In genomic region chrX:71283409-71284143, GRCh38 we compare ENCODE assay signal across 8 cellular contexts. TPM values are rescaled to one million over a fixed set of nuclear protein-coding genes. Genes with fewer than 3 reads are reported as not detected.
A peak's percentile ranks its signal among the peaks of the same experiment; 100 is the strongest.
DNase-seq lines count a peak whose midpoint lies in the region; ATAC-seq, FAIRE-seq and TF ChIP-seq lines count a peak whose summit lies in the region.

Gene NONO (plus strand): TSS chrX:71283635. CDS start chrX:71290638, 7,003 bp downstream.

- peak; percentile 83 for ATAC-seq in GM21737 (IDR thresholded peaks at IDR 0.05; ENCODE audit: unreplicated experiment)
- peak; percentile 75 to 84 for ATAC-seq in activated T-cell treated with anti-CD3 and anti-CD28 coated beads, Interleukin-2, amount 50 U/mL, for 72 hours (replicated peaks in 1 of 2)

- TF ChIP-seq EP300 in esophagus muscularis mucosa (IDR thresholded peaks at IDR 0.05): no peak

- peak within 1 kb of the TSS; percentile 100 for H3K27ac Mint-ChIP-seq in activated T-cell treated with anti-CD3 and anti-CD28 coated beads, Interleukin-2, amount 50 U/mL, for 72 hours

- intact Hi-C loops in esophagus muscularis mucosa (cut with DNase I): no loop called here

- H3K9me3 Mint-ChIP-seq in activated T-cell treated with anti-CD3 and anti-CD28 coated beads, Interleukin-2, amount 50 U/mL, for 72 hours: no peaks in the 10 kb centered on the region

- H3K36me3 Mint-ChIP-seq in activated T-cell treated with anti-CD3 and anti-CD28 coated beads, Interleukin-2, amount 50 U/mL, for 72 hours (ENCODE audit: insufficient read depth in 2 of 2): peaks cover 4 to 13% of the 10 kb centered on the region in 2 donors

- WGBS in esophagus muscularis mucosa: 36% methylated on average over 51 of the region's 56 CpGs

- H3K9me3 ChIP-seq in KOPT-K1 (ENCODE audit: insufficient read depth, low read length, poor library complexity, severe bottlenecking): no peaks in the 10 kb centered on the region
- no peaks in the 10 kb centered on the region for H3K9me3 ChIP-seq in esophagus muscularis mucosa
- H3K9me3 ChIP-seq in muscle layer of duodenum (ENCODE audit: control insufficient read depth in 1 of 2, low read length in 2 of 2): no peaks in the 10 kb centered on the region

- H3K4me1 Mint-ChIP-seq in activated T-cell treated with anti-CD3 and anti-CD28 coated beads, Interleukin-2, amount 50 U/mL, for 72 hours (ENCODE audit: low read depth): peaks cover 16% of the 10 kb centered on the region

- peak; percentile 92 for FAIRE-seq in RCC 7860 (lab: Jason Lieb, UNC)

- DNase-seq in DMS53 treated with DMSO at 0.1 percent for 48 hours (lab: John Stamatoyannopoulos, UW; ENCODE audit: unreplicated experiment) (peak; percentile 96), RCC 7860 (ENCODE audit: low spot score) (peak; percentile 96), esophagus muscularis mucosa (ENCODE audit: extremely low spot score) (peak; percentile 93)
- peak; percentile 88 to 90 for DNase-seq in activated T-cell treated with anti-CD3 and anti-CD28 coated beads, Interleukin-2, amount 50 U/mL, for 72 hours
- peak; percentile 68 to 77 for DNase-seq in stimulated activated CD8-positive, alpha-beta memory T cell treated with anti-CD3 and anti-CD28 coated beads, Interleukin-7, amount 100 ng/mL, for 4 hours (ENCODE audit: low read depth in 2 of 2)

- H3K27me3 ChIP-seq in esophagus muscularis mucosa: no peaks in the 10 kb centered on the region
- no peaks in the 10 kb centered on the region for H3K27me3 ChIP-seq in muscle layer of duodenum (ENCODE audit: low read depth, low read length)

- H3K27ac ChIP-seq in KOPT-K1 (ENCODE audit: low read depth, low read length, poor library complexity, severe bottlenecking) (peak within 1 kb of the TSS; percentile 98), esophagus muscularis mucosa (replicated peaks in 1 of 4) (peak within 1 kb of the TSS; percentile 80 to 93 (median 88)), muscle layer of duodenum (ENCODE audit: low read length) (peak within 1 kb of the TSS; percentile 95)

- TF ChIP-seq POLR2A in esophagus muscularis mucosa (IDR thresholded peaks at IDR 0.05; ENCODE audit: low read depth): peak; percentile 27

- H3K36me3 ChIP-seq in KOPT-K1 (ENCODE audit: insufficient read depth, low read length): peaks cover 36% of the 10 kb centered on the region
- H3K36me3 ChIP-seq in esophagus muscularis mucosa: peaks cover 0 to 5% (median 0%) of the 10 kb centered on the region in 4 donors
- H3K36me3 ChIP-seq in muscle layer of duodenum (ENCODE audit: control insufficient read depth in 1 of 2, insufficient read depth in 2 of 2, low read length in 2 of 2): no peaks in the 10 kb centered on the region

- H3K4me3 Mint-ChIP-seq in activated T-cell treated with anti-CD3 and anti-CD28 coated beads, Interleukin-2, amount 50 U/mL, for 72 hours: peak within 1 kb of the TSS; percentile 95 to 99

- peaks cover 17 to 41% (median 35%) of the 10 kb centered on the region in 4 donors for H3K4me1 ChIP-seq in esophagus muscularis mucosa
- peaks cover 6 to 19% of the 10 kb centered on the region in 2 donors for H3K4me1 ChIP-seq in muscle layer of duodenum (ENCODE audit: control insufficient read depth in 1 of 2, insufficient read depth in 2 of 2, low read length in 2 of 2)

- TF ChIP-seq CTCF in esophagus muscularis mucosa (IDR thresholded peaks at IDR 0.05): no peak

- H3K27me3 Mint-ChIP-seq in activated T-cell treated with anti-CD3 and anti-CD28 coated beads, Interleukin-2, amount 50 U/mL, for 72 hours (ENCODE audit: low read depth): peaks cover 5% of the 10 kb centered on the region

- H3K4me3 ChIP-seq in esophagus muscularis mucosa (peak within 1 kb of the TSS; percentile 57 to 72 (median 64)), muscle layer of duodenum (ENCODE audit: low read depth in 1 of 2, low read length in 2 of 2) (peak within 1 kb of the TSS; percentile 71 to 76)

RNA-seq across cellular contexts. Expression of gene NONO, which starts in this region (rescaled TPM):
- 100 to 1,000 TPM; 539 to 564 TPM for total RNA-seq in activated T-cell treated with anti-CD3 and anti-CD28 coated beads, Interleukin-2, amount 50 U/mL, for 72 hours
- total RNA-seq in esophagus muscularis mucosa: 100 to 1,000 TPM; 191 to 237 (median 235) TPM

Comparison
In these comparisons a context has a peak if more than half of its experiments do, and no peak if none do; other contexts are left out.
1. Peak in every context shown above with its lines: DNase-seq, ATAC-seq, H3K4me3 ChIP-seq and H3K27ac ChIP-seq.